Comparison of ENCODE assay signal across 8 cellular contexts in the genomic region with DNA sequence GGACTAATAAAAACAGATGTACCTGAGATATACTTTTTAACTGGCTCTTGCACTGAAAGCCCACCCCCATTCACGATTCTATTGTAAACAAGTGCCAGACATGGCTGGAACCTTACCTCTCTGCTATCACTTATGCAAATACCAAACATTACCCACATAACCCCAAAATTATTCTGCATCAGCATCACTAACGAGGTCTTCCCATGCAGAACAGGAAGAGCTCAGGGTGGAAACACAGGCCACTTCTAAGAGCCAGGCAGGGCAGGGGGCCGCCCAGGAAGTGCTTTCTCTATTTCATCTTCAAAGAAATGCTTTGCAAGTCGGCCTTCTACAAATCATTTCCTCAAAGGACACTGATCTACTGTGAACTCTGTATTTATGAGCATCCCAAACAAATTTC. TPM values are rescaled to one million over a fixed set of nuclear protein-coding genes. Genes with fewer than 3 reads are reported as not detected.
DNase-seq lines count a peak whose midpoint lies in the region; ATAC-seq, FAIRE-seq and TF ChIP-seq lines count a peak whose summit lies in the region.

No MANE protein-coding gene starts in this region.

- peak overlapping the region; percentile 87 for H3K4me3 ChIP-seq in BE2C (ENCODE audit: low read depth, low read length)
- peak overlapping the region; percentile 73 to 78 for H3K4me3 ChIP-seq in muscle layer of duodenum (ENCODE audit: low read depth in 1 of 2, low read length in 2 of 2)

- H3K27me3 Mint-ChIP-seq in activated naive CD8-positive, alpha-beta T cell treated with anti-CD3 and anti-CD28 coated beads, Interleukin-2, amount 50 U/mL, for 24 hours = no peaks in the 10 kb centered on the region

- peak overlapping the region; percentile 73 for H3K4me3 Mint-ChIP-seq in activated naive CD8-positive, alpha-beta T cell treated with anti-CD3 and anti-CD28 coated beads, Interleukin-2, amount 50 U/mL, for 24 hours

- ATAC-seq in activated naive CD8-positive, alpha-beta T cell treated with anti-CD3 and anti-CD28 coated beads, Interleukin-2, amount 50 U/mL, for 24 hours = peak; percentile 71
- no peak for ATAC-seq in HG03039 (IDR thresholded peaks at IDR 0.05; ENCODE audit: unreplicated experiment)

- H3K36me3 Mint-ChIP-seq in activated naive CD8-positive, alpha-beta T cell treated with anti-CD3 and anti-CD28 coated beads, Interleukin-2, amount 50 U/mL, for 24 hours (ENCODE audit: low read depth) = peaks cover 4% of the 10 kb centered on the region

- DNase-seq in BE2C = no peak
- DNase-seq in NCI-H526 (lab: John Stamatoyannopoulos, UW) = peak; percentile 92 to 96
- DNase-seq in activated naive CD8-positive, alpha-beta T cell treated with anti-CD3 and anti-CD28 coated beads, Interleukin-2, amount 50 U/mL, for 24 hours = peak; percentile 36
- no peak for DNase-seq in frontal cortex (ENCODE audit: low spot score in 2 of 2)
- DNase-seq in NCI-H2081 treated with DMSO at 0.1 percent for 48 hours (lab: John Stamatoyannopoulos, UW) = no peak
- no peak for DNase-seq in DMS114 treated with DMSO at 0.1 percent for 48 hours (lab: John Stamatoyannopoulos, UW; ENCODE audit: unreplicated experiment)

- no peaks in the 10 kb centered on the region for H3K9me3 Mint-ChIP-seq in activated naive CD8-positive, alpha-beta T cell treated with anti-CD3 and anti-CD28 coated beads, Interleukin-2, amount 50 U/mL, for 24 hours

- peak overlapping the region; percentile 81 for H3K27ac Mint-ChIP-seq in activated naive CD8-positive, alpha-beta T cell treated with anti-CD3 and anti-CD28 coated beads, Interleukin-2, amount 50 U/mL, for 24 hours

- no peak overlapping the region for H3K27ac ChIP-seq in muscle layer of duodenum (ENCODE audit: low read length)

- FAIRE-seq in frontal cortex (lab: Jason Lieb, UNC) = no peak

- TF ChIP-seq CTCF in BE2C (IDR thresholded peaks at IDR 0.05; ENCODE audit: low read depth, low read length) = no peak

- H3K4me1 Mint-ChIP-seq in activated naive CD8-positive, alpha-beta T cell treated with anti-CD3 and anti-CD28 coated beads, Interleukin-2, amount 50 U/mL, for 24 hours = peaks cover 51% of the 10 kb centered on the region

- H3K9me3 ChIP-seq in BE2C (no peaks in the 10 kb centered on the region), muscle layer of duodenum (ENCODE audit: control insufficient read depth in 1 of 2, low read length in 2 of 2) (no peaks in the 10 kb centered on the region)

- H3K4me1 ChIP-seq in BE2C = no peaks in the 10 kb centered on the region; the same call in 1 of the 2 replicates
- H3K4me1 ChIP-seq in muscle layer of duodenum (ENCODE audit: control insufficient read depth in 1 of 2, insufficient read depth in 2 of 2, low read length in 2 of 2) = peaks cover 21 to 68% of the 10 kb centered on the region in 2 donors

- H3K27me3 ChIP-seq in BE2C (peaks cover 23% of the 10 kb centered on the region), muscle layer of duodenum (ENCODE audit: low read depth, low read length) (no peaks in the 10 kb centered on the region)

- H3K36me3 ChIP-seq in BE2C (peaks cover 14% of the 10 kb centered on the region), muscle layer of duodenum (ENCODE audit: control insufficient read depth in 1 of 2, insufficient read depth in 2 of 2, low read length in 2 of 2) (peaks cover 0 to 25% of the 10 kb centered on the region in 2 donors)

RNA-seq across cellular contexts. Expression of a gene that starts 7.3 kb away (rescaled TPM):
- 28.7 TPM for polyA plus RNA-seq in BE2C (2012; ENCODE audit: insufficient read depth, insufficient read length, low read depth)
- total RNA-seq in frontal cortex = 10.6 TPM

Comparison
In these comparisons a context has a peak if more than half of its experiments do, and no peak if none do; other contexts are left out.
1. DNase-seq: peak in NCI-H526 (2 of 2) and activated naive CD8-positive, alpha-beta T cell treated with anti-CD3 and anti-CD28 coated beads, Interleukin-2, amount 50 U/mL, for 24 hours (single experiment); none in BE2C (single experiment), frontal cortex (0 of 2), NCI-H2081 treated with DMSO at 0.1 percent for 48 hours (single experiment) and DMS114 treated with DMSO at 0.1 percent for 48 hours (single experiment).